Comparison of ENCODE assay signal across 20 cellular contexts in genomic region chr10:116464257-116464656, GRCh38. TPM values are rescaled to one million over a fixed set of nuclear protein-coding genes. Genes with fewer than 3 reads are reported as not detected.
"Had no signal": no experiment of that assay in that cellular context is flagged by ENCODE, and none has a peak within 500 bp of the region (broad histone marks: within the 10 kb centered on the region; RNA-seq: fewer than 3 reads in every experiment).

No MANE protein-coding gene starts in this region.

- DNase-seq: effector memory CD8-positive, alpha-beta T cell; foreskin keratinocyte; immature natural killer cell; kidney; left cardiac atrium; left ventricle myocardium superior; mesenchymal stem cell; midbrain; naive B cell; psoas muscle; retina; right lobe of liver; stimulated activated CD4-positive, alpha-beta T cell treated with anti-CD3 and anti-CD28 coated beads, Interleukin-4, amount 100 ng/mL, for 24 hours; stimulated activated naive CD4-positive, alpha-beta T cell; stomach; substantia nigra; transverse colon had no signal

- H3K4me1 ChIP-seq: foreskin keratinocyte, psoas muscle, right lobe of liver, stomach, transverse colon had no signal

- H3K27me3 ChIP-seq: foreskin keratinocyte, right lobe of liver, stomach, transverse colon had no signal

- H3K9me3 ChIP-seq: psoas muscle, right lobe of liver, stomach, thoracic aorta, transverse colon had no signal

- H3K36me3 ChIP-seq: right lobe of liver, stomach, thoracic aorta, transverse colon had no signal

- ATAC-seq: effector memory CD8-positive, alpha-beta T cell; foreskin keratinocyte; left cardiac atrium; left ventricle myocardium superior; psoas muscle had no signal

- H3K27ac ChIP-seq: epithelial cell of prostate, foreskin keratinocyte, psoas muscle, right lobe of liver, stomach, thoracic aorta, transverse colon had no signal

- H3K4me3 ChIP-seq: lung, psoas muscle, right lobe of liver, stomach, thoracic aorta, transverse colon had no signal

RNA-seq across cellular contexts. Expression of gene PNLIPRP3, which starts 36.6 kb away (rescaled TPM):
- total RNA-seq: kidney, left cardiac atrium, left ventricle myocardium superior, lung, psoas muscle, right lobe of liver had no signal
- polyA plus RNA-seq: immature natural killer cell, lung, psoas muscle had no signal
